Comparison of ENCODE assay signal across 10 cellular contexts in the genomic region with DNA sequence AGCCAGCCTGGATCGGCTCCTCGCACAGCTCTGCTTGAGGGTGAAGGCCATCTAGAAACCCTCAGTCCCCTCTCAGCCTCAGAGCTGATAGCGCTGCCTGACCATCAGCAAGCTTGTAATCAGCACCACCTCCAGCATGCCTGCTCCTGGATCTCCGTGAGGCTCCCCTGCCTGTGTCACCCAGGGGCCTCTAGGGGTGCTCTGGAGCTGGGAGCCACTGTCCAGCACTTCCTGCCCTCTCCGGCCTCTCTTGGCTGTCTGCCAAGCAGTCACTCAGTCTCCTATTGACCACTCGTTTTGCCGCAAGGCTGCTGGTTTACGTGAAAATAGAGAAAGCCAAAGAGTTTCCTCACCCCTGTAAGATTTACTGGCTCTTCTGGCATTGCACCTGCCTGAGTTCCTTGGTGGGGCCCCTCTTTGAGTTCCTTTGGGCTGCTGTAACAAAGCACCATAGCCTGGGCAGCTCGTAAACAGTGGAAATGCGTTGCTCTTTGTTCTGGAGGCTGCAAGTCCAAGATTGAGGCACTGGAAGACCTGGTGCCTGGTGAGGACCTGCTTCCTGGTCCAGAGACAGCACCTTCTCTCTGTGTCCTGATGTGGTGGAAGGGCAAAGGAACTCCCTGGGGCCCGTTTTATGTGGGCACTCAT. TPM values are rescaled to one million over a fixed set of nuclear protein-coding genes. Genes with fewer than 3 reads are reported as not detected.
DNase-seq lines count a peak whose midpoint lies in the region; ATAC-seq, FAIRE-seq and TF ChIP-seq lines count a peak whose summit lies in the region.
"Had no signal": no experiment of that assay in that cellular context is flagged by ENCODE, and none has a peak within 500 bp of the region (broad histone marks: within the 10 kb centered on the region; RNA-seq: fewer than 3 reads in every experiment).

No MANE protein-coding gene starts in this region.

- H3K79me2 ChIP-seq in PC-3 (ENCODE audit: low read length): no peaks in the 10 kb centered on the region

- H3K4me1 ChIP-seq in PC-3 (ENCODE audit: insufficient read depth, low read length) (no peaks in the 10 kb centered on the region), lower lobe of right lung (peaks cover 10% of the 10 kb centered on the region)

- no peaks in the 10 kb centered on the region for H3K36me3 Mint-ChIP-seq in activated naive CD4-positive, alpha-beta T cell treated with anti-CD3 and anti-CD28 coated beads for 36 hours (ENCODE audit: low read depth)
- H3K36me3 Mint-ChIP-seq in effector memory CD8-positive, alpha-beta T cell (ENCODE audit: insufficient read depth): peaks cover 10% of the 10 kb centered on the region
- H3K36me3 Mint-ChIP-seq: activated naive CD4-positive, alpha-beta T cell treated with anti-CD3 and anti-CD28 coated beads, Interleukin-2, amount 50 U/mL, for 72 hours had no signal

- FAIRE-seq in urothelium cell line (lab: Jason Lieb, UNC): no peak
- FAIRE-seq: GM18507 had no signal

- no peaks in the 10 kb centered on the region for H3F3A ChIP-seq in PC-3 (ENCODE audit: low read length, unreplicated experiment)

- no peak overlapping the region for H3K9ac ChIP-seq in PC-3 (ENCODE audit: low read length)

- CTCF ChIA-PET in activated naive CD4-positive, alpha-beta T cell treated with anti-CD3 and anti-CD28 coated beads for 36 hours (lab: Charles Lee): no interaction called here
- CTCF ChIA-PET in PC-3 (lab: Charles Lee): interaction anchor here (0.6 kb wide), 1 partner anchor 883 kb away, joined by 3 read pairs; no protein-coding TSS in a partner anchor

- H3K9me3 ChIP-seq in PC-3 (ENCODE audit: low read length): no peaks in the 10 kb centered on the region
- H3K9me3 ChIP-seq in lower lobe of right lung: no peaks in the 10 kb centered on the region

- no peak overlapping the region for H3K4me3 Mint-ChIP-seq in activated naive CD4-positive, alpha-beta T cell treated with anti-CD3 and anti-CD28 coated beads for 36 hours
- no peak overlapping the region for H3K4me3 Mint-ChIP-seq in effector memory CD8-positive, alpha-beta T cell

- TF ChIP-seq CTCF in PC-3 (conservative IDR thresholded peaks at IDR 0.05; ENCODE audit: low read depth, low read length) (peak; percentile 47), lower lobe of right lung (IDR thresholded peaks at IDR 0.05) (peak; percentile 79)

- no peaks in the 10 kb centered on the region for H3K27me3 ChIP-seq in PC-3 (ENCODE audit: low read length)
- no peaks in the 10 kb centered on the region for H3K27me3 ChIP-seq in lower lobe of right lung (ENCODE audit: low read depth)

- peaks cover 3% of the 10 kb centered on the region for H3K4me1 Mint-ChIP-seq in activated naive CD4-positive, alpha-beta T cell treated with anti-CD3 and anti-CD28 coated beads for 36 hours (ENCODE audit: low read depth)
- H3K4me1 Mint-ChIP-seq in effector memory CD8-positive, alpha-beta T cell (ENCODE audit: low read depth in 2 of 2): peaks cover 1 to 8% of the 10 kb centered on the region in 2 donors

- POLR2A ChIA-PET in PC-3 (lab: Charles Lee; ENCODE audit: unreplicated experiment): no interaction called here

- peak; percentile 8 for DNase-seq in activated naive CD4-positive, alpha-beta T cell treated with anti-CD3 and anti-CD28 coated beads, Interleukin-2, amount 50 U/mL, for 16 hours
- DNase-seq in activated naive CD4-positive, alpha-beta T cell treated with anti-CD3 and anti-CD28 coated beads for 36 hours: no peak
- DNase-seq in PC-3: peak; percentile 16
- no peak for DNase-seq in effector memory CD8-positive, alpha-beta T cell
- peak; percentile 89 for DNase-seq in lower lobe of right lung
- DNase-seq in urothelium cell line (ENCODE audit: low spot score): peak; percentile 53
- no peak for DNase-seq in stimulated activated CD8-positive, alpha-beta memory T cell treated with anti-CD3 and anti-CD28 coated beads, Interleukin-4, amount 100 ng/mL, for 48 hours

- no TSS peak for BruUV-seq in PC-3 (replicated peaks; lab: Mats Ljungman, UMichigan)

- ATAC-seq in PC-3: peak; percentile 56
- no peak for ATAC-seq in effector memory CD8-positive, alpha-beta T cell (replicated peaks)
- ATAC-seq in lower lobe of right lung: peak; percentile 88 to 90
- no peak for ATAC-seq in GM18861 (IDR thresholded peaks at IDR 0.05; ENCODE audit: unreplicated experiment)

- no peaks in the 10 kb centered on the region for H3K9me3 Mint-ChIP-seq in activated naive CD4-positive, alpha-beta T cell treated with anti-CD3 and anti-CD28 coated beads for 36 hours
- H3K9me3 Mint-ChIP-seq in effector memory CD8-positive, alpha-beta T cell: no peaks in the 10 kb centered on the region
- H3K9me3 Mint-ChIP-seq: activated naive CD4-positive, alpha-beta T cell treated with anti-CD3 and anti-CD28 coated beads, Interleukin-2, amount 50 U/mL, for 72 hours had no signal

- no peak overlapping the region for H2AFZ ChIP-seq in PC-3 (ENCODE audit: low read length)

- H3K4me3 ChIP-seq in PC-3 (ENCODE audit: low read length) (no peak overlapping the region), lower lobe of right lung (no peak overlapping the region)

- H3K36me3 ChIP-seq in PC-3 (ENCODE audit: low read depth, low read length) (no peaks in the 10 kb centered on the region), lower lobe of right lung (peaks cover 10% of the 10 kb centered on the region)

- no peaks in the 10 kb centered on the region for H3K27me3 Mint-ChIP-seq in activated naive CD4-positive, alpha-beta T cell treated with anti-CD3 and anti-CD28 coated beads for 36 hours (ENCODE audit: low read depth)
- H3K27me3 Mint-ChIP-seq in effector memory CD8-positive, alpha-beta T cell: no peaks in the 10 kb centered on the region

- H3K9me2 ChIP-seq in PC-3 (replicated peaks; ENCODE audit: low read length): no peaks in the 10 kb centered on the region

- intact Hi-C loops in activated naive CD4-positive, alpha-beta T cell treated with anti-CD3 and anti-CD28 coated beads for 36 hours (cut with micrococcal nuclease): no loop called here
- intact Hi-C loops in PC-3 (cut with micrococcal nuclease) (no loop called here), lower lobe of right lung (cut with DNase I) (no loop called here)

- no peak overlapping the region for H3K27ac ChIP-seq in PC-3 (ENCODE audit: low read length)
- H3K27ac ChIP-seq in lower lobe of right lung: no peak overlapping the region

- no peaks in the 10 kb centered on the region for H4K20me1 ChIP-seq in PC-3 (ENCODE audit: low read length)

- no peak overlapping the region for H3K27ac Mint-ChIP-seq in activated naive CD4-positive, alpha-beta T cell treated with anti-CD3 and anti-CD28 coated beads for 36 hours
- peak overlapping the region; percentile 25 to 56 for H3K27ac Mint-ChIP-seq in effector memory CD8-positive, alpha-beta T cell
- H3K27ac Mint-ChIP-seq: activated naive CD4-positive, alpha-beta T cell treated with anti-CD3 and anti-CD28 coated beads, Interleukin-2, amount 50 U/mL, for 72 hours had no signal

- no peak overlapping the region for H3K4me2 ChIP-seq in PC-3 (ENCODE audit: low read length)

RNA-seq across cellular contexts. Expression of a gene that starts 17.9 kb away (rescaled TPM):
- 10 to 100 TPM; 24.9 to 28.5 TPM for total RNA-seq in activated naive CD4-positive, alpha-beta T cell treated with anti-CD3 and anti-CD28 coated beads for 36 hours
- total RNA-seq in PC-3 (2014; rRNA removed): 32.2 and 40.1 TPM in 2 replicates
- total RNA-seq in lower lobe of right lung: 37.2 TPM

RNA-seq across cellular contexts. Expression of a gene that starts 20.9 kb away (rescaled TPM):
- total RNA-seq in activated naive CD4-positive, alpha-beta T cell treated with anti-CD3 and anti-CD28 coated beads for 36 hours: 1 to 10 TPM; 2.5 to 2.6 TPM
- 2.4 and 5.2 TPM in 2 replicates for total RNA-seq in PC-3 (2014; rRNA removed)
- 4.7 TPM for total RNA-seq in lower lobe of right lung

RNA-seq across cellular contexts. Expression of a gene that starts 36.1 kb away (rescaled TPM):
- total RNA-seq in activated naive CD4-positive, alpha-beta T cell treated with anti-CD3 and anti-CD28 coated beads for 36 hours: 10 to 100 TPM; 40.3 to 44.3 TPM
- total RNA-seq in PC-3 (2014; rRNA removed): 25.8 and 44.5 TPM in 2 replicates
- 102 TPM for total RNA-seq in lower lobe of right lung

RNA-seq across cellular contexts. Expression of a gene that starts 44.3 kb away (rescaled TPM):
- 1 to 10 TPM; 5.1 to 5.6 TPM for total RNA-seq in activated naive CD4-positive, alpha-beta T cell treated with anti-CD3 and anti-CD28 coated beads for 36 hours
- total RNA-seq in PC-3 (2014; rRNA removed) (8.3 and 11.9 TPM in 2 replicates), lower lobe of right lung (5.7 TPM)

RNA-seq across cellular contexts. Expression of a gene that starts 46.6 kb away (rescaled TPM):
- total RNA-seq in activated naive CD4-positive, alpha-beta T cell treated with anti-CD3 and anti-CD28 coated beads for 36 hours: 10 to 100 TPM; 17.0 to 17.4 TPM
- total RNA-seq in PC-3 (2014; rRNA removed): 10.2 and 19.5 TPM in 2 replicates
- total RNA-seq in lower lobe of right lung: 29.3 TPM

Comparison
In these comparisons a context has a peak if more than half of its experiments do, and no peak if none do; other contexts are left out.
1. DNase-seq: peak in activated naive CD4-positive, alpha-beta T cell treated with anti-CD3 and anti-CD28 coated beads, Interleukin-2, amount 50 U/mL, for 16 hours (single experiment), PC-3 (single experiment), lower lobe of right lung (single experiment) and urothelium cell line (single experiment); none in activated naive CD4-positive, alpha-beta T cell treated with anti-CD3 and anti-CD28 coated beads for 36 hours (single experiment), effector memory CD8-positive, alpha-beta T cell (0 of 3) and stimulated activated CD8-positive, alpha-beta memory T cell treated with anti-CD3 and anti-CD28 coated beads, Interleukin-4, amount 100 ng/mL, for 48 hours (single experiment).
2. ATAC-seq: peak in PC-3 (single experiment) and lower lobe of right lung (2 of 2); none in effector memory CD8-positive, alpha-beta T cell (single experiment) and GM18861 (single experiment).